8 cellular contexts compared by ENCODE assay signal in the genomic region with DNA sequence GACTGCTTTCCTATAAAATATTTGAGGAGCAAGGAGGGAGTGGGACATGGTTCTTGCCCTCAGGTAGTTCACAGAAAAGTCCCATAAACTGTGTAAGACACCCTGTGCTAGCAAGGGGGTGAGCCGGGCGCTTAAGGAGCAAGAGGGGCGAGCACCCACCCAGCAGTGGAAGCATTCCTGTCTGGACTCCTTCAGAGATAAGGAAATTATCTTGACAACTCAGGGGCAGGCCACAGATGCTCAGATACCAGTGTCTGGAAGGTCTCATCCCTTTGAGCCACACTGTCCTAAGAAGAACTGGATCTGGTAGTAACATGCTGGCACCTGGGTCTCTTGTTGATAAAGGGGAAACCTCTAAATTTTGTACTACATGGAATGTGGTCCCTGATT. TPM values are rescaled to one million over a fixed set of nuclear protein-coding genes. Genes with fewer than 3 reads are reported as not detected.
DNase-seq lines count a peak whose midpoint lies in the region; ATAC-seq and TF ChIP-seq lines count a peak whose summit lies in the region.

No MANE protein-coding gene starts in this region.

- H3K27ac Mint-ChIP-seq in activated CD4-positive, alpha-beta T cell treated with anti-CD3 and anti-CD28 coated beads for 36 hours: peak overlapping the region; percentile 72

- H3K27ac ChIP-seq in adipose tissue (ENCODE audit: low read depth, low read length) (peak overlapping the region; percentile 19), left lung (peak overlapping the region; percentile 65 to 68), testis (peak overlapping the region; percentile 47 to 80)

- TF ChIP-seq POLR2A in testis (IDR thresholded peaks at IDR 0.05) (no peak), GM18505 (IDR thresholded peaks at IDR 0.05; ENCODE audit: borderline replicate concordance, extremely low read depth, insufficient read depth, insufficient read length) (no peak)

- H3K36me3 Mint-ChIP-seq in activated CD4-positive, alpha-beta T cell treated with anti-CD3 and anti-CD28 coated beads for 36 hours (ENCODE audit: low read depth): peaks cover 52% of the 10 kb centered on the region

- CTCF ChIA-PET in activated CD4-positive, alpha-beta T cell treated with anti-CD3 and anti-CD28 coated beads for 36 hours (lab: Charles Lee): interaction anchor here (1.0 to 1.3 kb wide), 2 partner anchors 8 to 17 kb away, joined by 3 read pairs; no protein-coding TSS in a partner anchor

- H3K4me3 ChIP-seq in left lung (no peak overlapping the region), testis (no peak overlapping the region)

- H3K36me3 ChIP-seq in left lung (peaks cover 0 to 71% of the 10 kb centered on the region in 2 donors), testis (ENCODE audit: low read depth, missing control alignments) (no peaks in the 10 kb centered on the region)

- TF ChIP-seq CTCF in left lung (IDR thresholded peaks at IDR 0.05) (no peak), testis (IDR thresholded peaks at IDR 0.05) (no peak)

- WGBS in adipose tissue, 3 donors: 77 to 85% (median 82%) methylated on average over 3 of the region's 3 CpGs
- WGBS in testis, 2 donors: 76 to 88% methylated on average over 3 of the region's 3 CpGs

- DNase-seq in activated CD4-positive, alpha-beta T cell treated with anti-CD3 and anti-CD28 coated beads for 36 hours: no peak
- no peak for DNase-seq in activated CD4-positive, alpha-beta T cell treated with anti-CD3 and anti-CD28 coated beads, Interleukin-2, amount 50 U/mL, for 1 hour
- DNase-seq in left lung: no peak
- DNase-seq in testis: no peak
- no peak for DNase-seq in NCI-H446 treated with DMSO at 0.1 percent for 48 hours (lab: John Stamatoyannopoulos, UW)

- H3K9me3 Mint-ChIP-seq in activated CD4-positive, alpha-beta T cell treated with anti-CD3 and anti-CD28 coated beads for 36 hours (ENCODE audit: low read depth): no peaks in the 10 kb centered on the region

- POLR2A ChIA-PET in activated CD4-positive, alpha-beta T cell treated with anti-CD3 and anti-CD28 coated beads for 36 hours (lab: Charles Lee): no interaction called here

- ATAC-seq in activated CD4-positive, alpha-beta T cell treated with anti-CD3 and anti-CD28 coated beads for 36 hours: no peak
- ATAC-seq in left lung: no peak
- ATAC-seq in GM18505 (IDR thresholded peaks at IDR 0.05; ENCODE audit: unreplicated experiment): no peak
- no peak for ATAC-seq in HG03135 (IDR thresholded peaks at IDR 0.05; ENCODE audit: unreplicated experiment)

- H3K27me3 ChIP-seq in left lung: no peaks in the 10 kb centered on the region
- H3K27me3 ChIP-seq in testis: no peaks in the 10 kb centered on the region

- peak overlapping the region; percentile 21 for H3K4me3 Mint-ChIP-seq in activated CD4-positive, alpha-beta T cell treated with anti-CD3 and anti-CD28 coated beads for 36 hours

- no peaks in the 10 kb centered on the region for H3K27me3 Mint-ChIP-seq in activated CD4-positive, alpha-beta T cell treated with anti-CD3 and anti-CD28 coated beads for 36 hours

- H3K9me3 ChIP-seq in left lung (no peaks in the 10 kb centered on the region), testis (no peaks in the 10 kb centered on the region)

- H3K4me1 Mint-ChIP-seq in activated CD4-positive, alpha-beta T cell treated with anti-CD3 and anti-CD28 coated beads for 36 hours: peaks cover 52% of the 10 kb centered on the region

- H3K4me1 ChIP-seq in left lung (peaks cover 12 to 98% of the 10 kb centered on the region in 2 donors), testis (peaks cover 38% of the 10 kb centered on the region)

- intact Hi-C loops in activated CD4-positive, alpha-beta T cell treated with anti-CD3 and anti-CD28 coated beads for 36 hours (cut with DNase I, micrococcal nuclease): no loop called here
- intact Hi-C loops in left lung (cut with DNase I): no loop called here
- intact Hi-C loops in testis (cut with DNase I; ENCODE audit: low total_unique reads): no loop called here

RNA-seq across cellular contexts. Expression of a gene that starts 19.3 kb away (rescaled TPM):
- total RNA-seq in activated CD4-positive, alpha-beta T cell treated with anti-CD3 and anti-CD28 coated beads for 36 hours: 100 to 1,000 TPM; 173 to 208 TPM
- polyA plus RNA-seq in adipose tissue (100 to 1,000 TPM in 2 of 3 donors, 10 to 100 TPM in 1; 84.0 to 187 (median 186) TPM), testis (ENCODE audit: insufficient read depth, low read depth, low replicate concordance) (194 TPM)
- total RNA-seq in left lung (100 to 1,000 TPM; 263 to 303 TPM), testis (100 to 1,000 TPM; 142 to 143 TPM)

RNA-seq across cellular contexts. Expression of a gene that starts 44.9 kb away (rescaled TPM):
- 10 to 100 TPM; 10.1 to 25.4 TPM for total RNA-seq in activated CD4-positive, alpha-beta T cell treated with anti-CD3 and anti-CD28 coated beads for 36 hours
- polyA plus RNA-seq in adipose tissue: 1 to 10 TPM; 5.2 to 9.2 (median 5.6) TPM
- total RNA-seq in left lung: 10 to 100 TPM; 14.2 to 14.9 TPM
- 100 to 1,000 TPM in 1 of 2 donors, 10 to 100 TPM in 1; 59.5 to 124 TPM for total RNA-seq in testis
- polyA plus RNA-seq in testis (ENCODE audit: insufficient read depth, low read depth, low replicate concordance): 142 TPM

RNA-seq across cellular contexts. Expression of a gene that starts 54.1 kb away (rescaled TPM):
- 10 to 100 TPM in 1 of 2 experiments, 1 to 10 TPM in 1; 9.8 to 15.2 TPM for total RNA-seq in activated CD4-positive, alpha-beta T cell treated with anti-CD3 and anti-CD28 coated beads for 36 hours
- polyA plus RNA-seq in adipose tissue (1 to 10 TPM; 6.2 to 7.3 (median 7.2) TPM), testis (ENCODE audit: insufficient read depth, low read depth, low replicate concordance) (14.3 TPM)
- total RNA-seq in left lung (10 to 100 TPM; 38.4 to 46.5 TPM), testis (10 to 100 TPM; 18.9 to 29.6 TPM)
